ENCODE assay signal across 1 cellular context in genomic region chr16:81431554-81432353, GRCh38.
TF ChIP-seq lines count a peak whose summit lies in the region.

No MANE protein-coding gene starts in this region.

TF ChIP-seq in HepG2, 621 proteins besides CTCF, POLR2A, EP300 and RAD21 (continued from another document and continues in another):
- TF ChIP-seq ZNF276 (CRISPR knock-in tag; IDR thresholded peaks at IDR 0.05; ENCODE audit: low read depth) (no peak), SMARCE1 (IDR thresholded peaks at IDR 0.05; ENCODE audit: borderline replicate concordance) (no peak), BCL6 (CRISPR knock-in tag; IDR thresholded peaks at IDR 0.05) (no peak; the same call in 1 of the 2 replicates), ZNF574 (CRISPR knock-in tag; IDR thresholded peaks at IDR 0.05) (peak; percentile 51), NFRKB (IDR thresholded peaks at IDR 0.05) (no peak), STAT6 (CRISPR knock-in tag; IDR thresholded peaks at IDR 0.05; ENCODE audit: borderline replicate concordance) (no peak), ATF7-NPFF (CRISPR knock-in tag; IDR thresholded peaks at IDR 0.05; ENCODE audit: low read depth) (no peak), EHMT2 (IDR thresholded peaks at IDR 0.05; ENCODE audit: borderline replicate concordance, low read depth, low read length) (no peak), MAX (IDR thresholded peaks at IDR 0.05) (peak; percentile 67), ATAD3A (CRISPR knock-in tag; IDR thresholded peaks at IDR 0.05) (no peak), THRA (CRISPR knock-in tag; IDR thresholded peaks at IDR 0.05; ENCODE audit: borderline replicate concordance) (no peak), RBFOX2 (IDR thresholded peaks at IDR 0.05; ENCODE audit: low read depth, low read length) (no peak), ZNF441 (CRISPR knock-in tag; IDR thresholded peaks at IDR 0.05; ENCODE audit: borderline replicate concordance) (no peak), ZBTB8A (CRISPR knock-in tag; IDR thresholded peaks at IDR 0.05; ENCODE audit: borderline replicate concordance, low read depth) (no peak), ZNF318 (CRISPR knock-in tag; IDR thresholded peaks at IDR 0.05) (no peak), TERF1 (CRISPR knock-in tag; IDR thresholded peaks at IDR 0.05) (no peak), ZNF260 (CRISPR knock-in tag; IDR thresholded peaks at IDR 0.05; ENCODE audit: borderline replicate concordance, low read depth) (no peak), SALL1 (CRISPR knock-in tag; IDR thresholded peaks at IDR 0.05) (peak; percentile 36; the same call in 1 of the 2 replicates), ZBTB4 (CRISPR knock-in tag; IDR thresholded peaks at IDR 0.05; ENCODE audit: borderline replicate concordance) (no peak), HNF1A (IDR thresholded peaks at IDR 0.05; ENCODE audit: low read depth) (no peak; the same call in 1 of the 2 replicates), HNF1A (CRISPR knock-in tag; IDR thresholded peaks at IDR 0.05; ENCODE audit: borderline replicate concordance) (0 out of 2 replicates have a peak, but pooled peaks have one; percentile 36), XRCC5 (optimal IDR thresholded peaks at IDR 0.05; ENCODE audit: low read length) (peak; percentile 17), ZNF878 (CRISPR knock-in tag; IDR thresholded peaks at IDR 0.05) (no peak), ARID2 (CRISPR knock-in tag; IDR thresholded peaks at IDR 0.05; ENCODE audit: borderline replicate concordance) (peak; percentile 65; the same call in 1 of the 2 replicates), BHLHE40 (IDR thresholded peaks at IDR 0.05; ENCODE audit: low read length) (no peak)
